Comparison of ENCODE assay signal across 21 cellular contexts in the genomic region with DNA sequence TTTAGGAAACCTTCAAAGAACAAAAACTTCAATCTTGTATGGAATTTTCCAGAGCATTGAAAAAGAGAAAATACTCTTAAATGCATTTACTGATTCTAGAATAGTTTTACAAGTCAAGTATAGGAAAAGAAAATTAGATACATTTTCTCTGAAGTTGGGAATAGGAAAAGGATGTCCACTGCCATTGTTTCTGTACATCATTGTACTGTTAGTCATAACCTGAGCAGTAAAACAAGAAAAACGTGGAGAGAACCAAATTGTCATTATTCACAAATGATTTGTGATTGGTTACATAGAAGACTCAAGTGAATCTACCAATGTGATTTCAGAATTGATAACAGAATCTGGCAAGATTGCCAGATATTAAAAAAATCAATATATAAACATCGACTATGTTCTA.
"Had no signal": no experiment of that assay in that cellular context is flagged by ENCODE, and none has a peak within 500 bp of the region (broad histone marks: within the 10 kb centered on the region; RNA-seq: fewer than 3 reads in every experiment).

No MANE protein-coding gene starts in this region.

- DNase-seq: activated CD4-positive, alpha-beta memory T cell treated with anti-CD3 and anti-CD28 coated beads for 36 hours; activated CD4-positive, alpha-beta T cell treated with anti-CD3 and anti-CD28 coated beads, Interleukin-2, amount 10 ng/mL, durations not matched to agents 7 days and 5 days; activated CD4-positive, CD25-positive, alpha-beta regulatory T cell; activated CD8-positive, alpha-beta memory T cell treated with anti-CD3 and anti-CD28 coated beads for 24 hours; activated naive CD4-positive, alpha-beta T cell treated with anti-CD3 and anti-CD28 coated beads, Interleukin-2, amount 50 U/mL, for 16 hours; activated T-cell treated with anti-CD3 and anti-CD28 coated beads, Interleukin-2, amount 50 U/mL, for 48 hours; amygdala; Kasumi-1; KBM-7; NCI-H1048; NCI-H146; NCI-H187 treated with DMSO at 0.1 percent for 48 hours; NCI-H2081 treated with DMSO at 0.1 percent for 48 hours; NCI-H446; NCI-H524; SIG-M5; T-helper 17 cell; T-helper 9 cell had no signal

- H3K36me3 ChIP-seq: cardiac muscle cell had no signal

- H3K9me3 Mint-ChIP-seq: activated CD4-positive, alpha-beta memory T cell treated with anti-CD3 and anti-CD28 coated beads for 36 hours had no signal

- H3K27ac Mint-ChIP-seq: activated CD4-positive, alpha-beta memory T cell treated with anti-CD3 and anti-CD28 coated beads for 36 hours; activated CD4-positive, alpha-beta T cell treated with anti-CD3 and anti-CD28 coated beads, Interleukin-2, amount 10 ng/mL, durations not matched to agents 7 days and 5 days; brain; T-helper 17 cell had no signal

- H3K27me3 ChIP-seq: cardiac muscle cell had no signal

- H3K4me3 ChIP-seq: cardiac muscle cell had no signal

- FAIRE-seq: astrocyte had no signal

- H3K27me3 Mint-ChIP-seq: activated CD4-positive, alpha-beta memory T cell treated with anti-CD3 and anti-CD28 coated beads for 36 hours; activated CD4-positive, alpha-beta T cell treated with anti-CD3 and anti-CD28 coated beads, Interleukin-2, amount 10 ng/mL, durations not matched to agents 7 days and 5 days; brain; T-helper 17 cell had no signal

- ATAC-seq: T-helper 17 cell had no signal

- H3K4me3 Mint-ChIP-seq: activated CD4-positive, alpha-beta memory T cell treated with anti-CD3 and anti-CD28 coated beads for 36 hours; activated CD4-positive, alpha-beta T cell treated with anti-CD3 and anti-CD28 coated beads, Interleukin-2, amount 10 ng/mL, durations not matched to agents 7 days and 5 days; brain; T-helper 17 cell had no signal
